In the genomic region with DNA sequence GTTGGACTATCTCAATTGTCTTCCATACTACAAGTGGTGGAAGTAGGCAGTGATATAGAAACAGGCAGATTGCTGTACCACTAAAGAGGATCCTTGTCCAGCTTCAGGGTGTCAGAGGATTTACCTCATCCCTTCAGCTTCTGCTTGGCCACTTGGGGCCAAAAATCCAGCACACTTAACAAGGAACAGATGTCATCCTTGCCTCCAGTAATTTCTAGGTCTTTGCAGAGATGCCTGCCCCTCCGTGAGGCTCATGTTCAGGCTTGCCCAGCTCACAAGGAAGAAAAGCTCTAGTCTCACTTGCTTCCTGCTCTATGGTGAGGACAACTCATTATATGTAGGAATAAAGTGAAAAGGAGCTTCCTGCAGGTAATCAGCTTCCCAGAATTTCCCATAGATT, we compare ENCODE assay signal across 24 cellular contexts.
DNase-seq lines count a peak whose midpoint lies in the region; ATAC-seq and TF ChIP-seq lines count a peak whose summit lies in the region.
"Had no signal": no experiment of that assay in that cellular context is flagged by ENCODE, and none has a peak within 500 bp of the region (broad histone marks: within the 10 kb centered on the region; RNA-seq: fewer than 3 reads in every experiment).

No MANE protein-coding gene starts in this region.

- no peak for TF ChIP-seq POLR2A in breast epithelium (IDR thresholded peaks at IDR 0.05)

- DNase-seq in MCF 10A (ENCODE audit: unreplicated experiment) (peak; percentile 2), breast epithelium (ENCODE audit: low spot score in 2 of 2) (no peak), WTC11 (ENCODE audit: low spot score) (no peak), foreskin fibroblast (peak; percentile 30 to 82), SK-N-DZ (ENCODE audit: low spot score) (no peak), mucosa of descending colon (no peak)
- DNase-seq in activated CD4-positive, alpha-beta T cell treated with anti-CD3 and anti-CD28 coated beads, Interleukin-2, amount 10 ng/mL, durations not matched to agents 7 days and 5 days, result no peak
- DNase-seq: 8988T; activated CD8-positive, alpha-beta T cell treated with anti-CD3 and anti-CD28 coated beads for 36 hours; activated naive CD4-positive, alpha-beta T cell treated with Interleukin-2 at 50 U/mL for 16 hours; activated T-cell treated with anti-CD3 and anti-CD28 coated beads, Interleukin-2, amount 50 U/mL, for 24 hours; amniotic stem cell; Caco-2; NCI-H774; Right ventricle myocardium superior; small intestine; stimulated activated CD4-positive, alpha-beta T cell treated with anti-CD3 and anti-CD28 coated beads, Interleukin-4, amount 100 ng/mL, for 1 hour; stimulated activated naive CD4-positive, alpha-beta T cell; T1000 had no signal

- H3K9me3 Mint-ChIP-seq in MCF 10A (ENCODE audit: unreplicated experiment) (peaks cover 2% of the 10 kb centered on the region), WTC11 (no peaks in the 10 kb centered on the region)
- peaks cover 5% of the 10 kb centered on the region for H3K9me3 Mint-ChIP-seq in activated CD4-positive, alpha-beta T cell treated with anti-CD3 and anti-CD28 coated beads, Interleukin-2, amount 10 ng/mL, durations not matched to agents 7 days and 5 days

- H3K36me3 Mint-ChIP-seq in MCF 10A (ENCODE audit: insufficient read depth, unreplicated experiment) (no peaks in the 10 kb centered on the region), WTC11 (no peaks in the 10 kb centered on the region)
- no peaks in the 10 kb centered on the region for H3K36me3 Mint-ChIP-seq in activated CD4-positive, alpha-beta T cell treated with anti-CD3 and anti-CD28 coated beads, Interleukin-2, amount 10 ng/mL, durations not matched to agents 7 days and 5 days (ENCODE audit: low read depth)

- H3K27me3 ChIP-seq in breast epithelium, result no peaks in the 10 kb centered on the region
- H3K27me3 ChIP-seq: cardiac muscle cell, neutrophil had no signal

- H3K4me3 Mint-ChIP-seq in MCF 10A (ENCODE audit: unreplicated experiment) (no peak overlapping the region), WTC11 (no peak overlapping the region)
- no peak overlapping the region for H3K4me3 Mint-ChIP-seq in activated CD4-positive, alpha-beta T cell treated with anti-CD3 and anti-CD28 coated beads, Interleukin-2, amount 10 ng/mL, durations not matched to agents 7 days and 5 days
- H3K4me3 Mint-ChIP-seq: activated CD8-positive, alpha-beta T cell treated with anti-CD3 and anti-CD28 coated beads for 36 hours; activated T-cell treated with anti-CD3 and anti-CD28 coated beads, Interleukin-2, amount 50 U/mL, for 24 hours; B cell had no signal

- POLR2A ChIA-PET in MCF 10A (lab: Yijun Ruan, JAX) (no interaction called here), WTC11 (lab: Charles Lee) (no interaction called here)
- POLR2A ChIA-PET in activated CD4-positive, alpha-beta T cell treated with anti-CD3 and anti-CD28 coated beads, Interleukin-2, amount 10 ng/mL, durations not matched to agents 7 days and 5 days (lab: Charles Lee), result no interaction called here

- CTCF ChIA-PET in MCF 10A (lab: Yijun Ruan, JAX), result interaction anchor here (0.6 to 1.2 kb wide), 2 partner anchors 76 to 474 kb away, joined by 3 read pairs; no protein-coding TSS in a partner anchor
- CTCF ChIA-PET in WTC11 (lab: Charles Lee), result no interaction called here
- CTCF ChIA-PET in activated CD4-positive, alpha-beta T cell treated with anti-CD3 and anti-CD28 coated beads, Interleukin-2, amount 10 ng/mL, durations not matched to agents 7 days and 5 days (lab: Charles Lee), result no interaction called here

- ATAC-seq in WTC11 (no peak), mucosa of descending colon (no peak), GM21786 (IDR thresholded peaks at IDR 0.05; ENCODE audit: unreplicated experiment) (no peak)
- ATAC-seq: activated CD8-positive, alpha-beta T cell treated with anti-CD3 and anti-CD28 coated beads for 36 hours; HepG2 had no signal

- H3K27ac Mint-ChIP-seq in MCF 10A (ENCODE audit: low read depth, unreplicated experiment) (peak overlapping the region; percentile 8), WTC11 (peak overlapping the region; percentile 72; the same call in 1 of the 2 replicates)
- H3K27ac Mint-ChIP-seq in activated CD4-positive, alpha-beta T cell treated with anti-CD3 and anti-CD28 coated beads, Interleukin-2, amount 10 ng/mL, durations not matched to agents 7 days and 5 days, result no peak overlapping the region
- H3K27ac Mint-ChIP-seq: activated CD8-positive, alpha-beta T cell treated with anti-CD3 and anti-CD28 coated beads for 36 hours; activated T-cell treated with anti-CD3 and anti-CD28 coated beads, Interleukin-2, amount 50 U/mL, for 24 hours; B cell had no signal

- H3K36me3 ChIP-seq in breast epithelium (no peaks in the 10 kb centered on the region), mucosa of descending colon (ENCODE audit: low read depth) (no peaks in the 10 kb centered on the region)
- H3K36me3 ChIP-seq: cardiac muscle cell, neutrophil had no signal

- no peaks in the 10 kb centered on the region for H3K4me1 ChIP-seq in breast epithelium
- H3K4me1 ChIP-seq in mucosa of descending colon (ENCODE audit: low read depth), result no peaks in the 10 kb centered on the region

- intact Hi-C loops in MCF 10A (cut with micrococcal nuclease) (no loop called here), breast epithelium (cut with DNase I; ENCODE audit: low total_unique reads) (no loop called here), mucosa of descending colon (cut with DNase I, micrococcal nuclease) (no loop called here)

- H3K4me3 ChIP-seq in breast epithelium (no peak overlapping the region), foreskin fibroblast (ENCODE audit: low read depth in 1 of 2, low read length in 2 of 2) (no peak overlapping the region), mucosa of descending colon (no peak overlapping the region)
- H3K4me3 ChIP-seq: cardiac muscle cell had no signal

- H3K4me1 Mint-ChIP-seq in MCF 10A (ENCODE audit: insufficient read depth, unreplicated experiment), result peaks cover 10% of the 10 kb centered on the region
- peaks cover 9% of the 10 kb centered on the region; the same call in 1 of the 2 replicates for H3K4me1 Mint-ChIP-seq in WTC11
- H3K4me1 Mint-ChIP-seq in activated CD4-positive, alpha-beta T cell treated with anti-CD3 and anti-CD28 coated beads, Interleukin-2, amount 10 ng/mL, durations not matched to agents 7 days and 5 days, result no peaks in the 10 kb centered on the region
- H3K4me1 Mint-ChIP-seq: B cell had no signal

- TF ChIP-seq CTCF in MCF 10A (IDR thresholded peaks at IDR 0.05; ENCODE audit: unreplicated experiment), result no peak
- no peak for TF ChIP-seq CTCF in breast epithelium (IDR thresholded peaks at IDR 0.05)
- no peak for TF ChIP-seq CTCF in WTC11 (IDR thresholded peaks at IDR 0.05)
- no peak for TF ChIP-seq CTCF in foreskin fibroblast (IDR thresholded peaks at IDR 0.05; ENCODE audit: low read depth, low read length)
- TF ChIP-seq CTCF in mucosa of descending colon (IDR thresholded peaks at IDR 0.05), result no peak

- H3K27me3 Mint-ChIP-seq in MCF 10A (ENCODE audit: insufficient read depth, unreplicated experiment), result no peaks in the 10 kb centered on the region
- H3K27me3 Mint-ChIP-seq in WTC11 (ENCODE audit: low read depth), result no peaks in the 10 kb centered on the region
- no peaks in the 10 kb centered on the region for H3K27me3 Mint-ChIP-seq in activated CD4-positive, alpha-beta T cell treated with anti-CD3 and anti-CD28 coated beads, Interleukin-2, amount 10 ng/mL, durations not matched to agents 7 days and 5 days
- H3K27me3 Mint-ChIP-seq: activated CD8-positive, alpha-beta T cell treated with anti-CD3 and anti-CD28 coated beads for 36 hours; activated T-cell treated with anti-CD3 and anti-CD28 coated beads, Interleukin-2, amount 50 U/mL, for 24 hours; B cell had no signal

- H3K9me3 ChIP-seq in breast epithelium (no peaks in the 10 kb centered on the region), mucosa of descending colon (no peaks in the 10 kb centered on the region)
- H3K9me3 ChIP-seq: Caco-2, neutrophil had no signal

- BruUV-seq in MCF 10A (replicated peaks; lab: Mats Ljungman, UMichigan), result no TSS peak

- no peak overlapping the region for H3K27ac ChIP-seq in breast epithelium
- H3K27ac ChIP-seq: cardiac muscle cell, neutrophil had no signal

TF ChIP-seq in WTC11, 78 proteins besides CTCF, POLR2A, EP300 and RAD21:
- TF ChIP-seq, protein P1, sequence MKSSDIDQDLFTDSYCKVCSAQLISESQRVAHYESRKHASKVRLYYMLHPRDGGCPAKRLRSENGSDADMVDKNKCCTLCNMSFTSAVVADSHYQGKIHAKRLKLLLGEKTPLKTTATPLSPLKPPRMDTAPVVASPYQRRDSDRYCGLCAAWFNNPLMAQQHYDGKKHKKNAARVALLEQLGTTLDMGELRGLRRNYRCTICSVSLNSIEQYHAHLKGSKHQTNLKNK (CRISPR knock-in tag; IDR thresholded peaks at IDR 0.05), result no peak
- no peak for TF ChIP-seq RELA (CRISPR knock-in tag; IDR thresholded peaks at IDR 0.05; ENCODE audit: borderline replicate concordance)

Comparison
In these comparisons a context has a peak if more than half of its experiments do, and no peak if none do; other contexts are left out.
1. DNase-seq: peak in MCF 10A (single experiment) and foreskin fibroblast (2 of 2); none in breast epithelium (0 of 2), WTC11 (single experiment), SK-N-DZ (single experiment), mucosa of descending colon (0 of 3) and activated CD4-positive, alpha-beta T cell treated with anti-CD3 and anti-CD28 coated beads, Interleukin-2, amount 10 ng/mL, durations not matched to agents 7 days and 5 days (single experiment).